ENCODE assay signal across 20 cellular contexts in genomic region chr14:52258783-52259182, GRCh38. TPM values are rescaled to one million over a fixed set of nuclear protein-coding genes. Genes with fewer than 3 reads are reported as not detected.
A peak's percentile ranks its signal among the peaks of the same experiment; 100 is the strongest.
DNase-seq lines count a peak whose midpoint lies in the region; ATAC-seq, FAIRE-seq and TF ChIP-seq lines count a peak whose summit lies in the region.
"Had no signal": no experiment of that assay in that cellular context is flagged by ENCODE, and none has a peak within 500 bp of the region (broad histone marks: within the 10 kb centered on the region; RNA-seq: fewer than 3 reads in every experiment).

No MANE protein-coding gene starts in this region.

- no peak for TF ChIP-seq POLR2A in GM12891 (IDR thresholded peaks at IDR 0.05; ENCODE audit: low read depth, low read length)

- no peak for TF ChIP-seq CTCF in GM10248 (IDR thresholded peaks at IDR 0.05; ENCODE audit: control extremely low read depth, extremely low read depth, low read depth, missing control alignments)

- ATAC-seq in natural killer cell treated with Interleukin-12 subunit alpha and Interleukin-12 subunit beta and Interleukin-15 and Interleukin-18, amount 100 ng/mL, for 72 hours, result no peak
- no peak for ATAC-seq in activated CD4-positive, CD25-positive, alpha-beta regulatory T cell treated with anti-CD3 and anti-CD28 coated beads, Interleukin-2, amount 50 U/mL, for 24 hours
- ATAC-seq: GM12878 had no signal

- no peak for FAIRE-seq in GM12891 (lab: Jason Lieb, UNC)
- FAIRE-seq: GM12878, GM19239, H1 had no signal

- CTCF ChIA-PET in GM10248 (lab: Yijun Ruan, JAX), result interaction anchor here (0.7 to 1.3 kb wide), 2 partner anchors 10 to 11 kb away, joined by 3 to 4 read pairs; no protein-coding TSS in a partner anchor

- H3K4me1 Mint-ChIP-seq in natural killer cell treated with Interleukin-12 subunit alpha and Interleukin-12 subunit beta and Interleukin-15 and Interleukin-18, amount 100 ng/mL, for 72 hours (ENCODE audit: low read depth in 2 of 2), result peaks cover 45 to 49% of the 10 kb centered on the region in 2 donors
- H3K4me1 Mint-ChIP-seq: CD14-positive monocyte had no signal

- peaks cover 7% of the 10 kb centered on the region for H3K9me3 Mint-ChIP-seq in natural killer cell treated with Interleukin-12 subunit alpha and Interleukin-12 subunit beta and Interleukin-15 and Interleukin-18, amount 100 ng/mL, for 72 hours

- POLR2A ChIA-PET in GM10248 (lab: Yijun Ruan, JAX), result no interaction called here

- H3K27ac Mint-ChIP-seq in natural killer cell treated with Interleukin-12 subunit alpha and Interleukin-12 subunit beta and Interleukin-15 and Interleukin-18, amount 100 ng/mL, for 72 hours, result peak overlapping the region; percentile 3 to 10
- H3K27ac Mint-ChIP-seq: CD14-positive monocyte; CD4-positive, alpha-beta memory T cell; H9 had no signal

- peaks cover 33% of the 10 kb centered on the region for H3K36me3 Mint-ChIP-seq in natural killer cell treated with Interleukin-12 subunit alpha and Interleukin-12 subunit beta and Interleukin-15 and Interleukin-18, amount 100 ng/mL, for 72 hours
- H3K36me3 Mint-ChIP-seq: CD14-positive monocyte; CD4-positive, alpha-beta memory T cell had no signal

- DNase-seq in GM12891 (ENCODE audit: insufficient read length, low spot score) (no peak), MV-4-11 (lab: John Stamatoyannopoulos, UW) (peak; percentile 26), NCI-H2029 (lab: John Stamatoyannopoulos, UW) (no peak), NCI-H446 (lab: John Stamatoyannopoulos, UW) (no peak), GM10248 (ENCODE audit: extremely low spot score) (no peak)
- DNase-seq in natural killer cell treated with Interleukin-12 subunit alpha and Interleukin-12 subunit beta and Interleukin-15 and Interleukin-18, amount 100 ng/mL, for 72 hours (ENCODE audit: low spot score), result no peak
- DNase-seq: 8988T; CD4-positive, alpha-beta memory T cell; DMS153; DMS79; GF-D8; H9 had no signal

- H3K27me3 Mint-ChIP-seq in natural killer cell treated with Interleukin-12 subunit alpha and Interleukin-12 subunit beta and Interleukin-15 and Interleukin-18, amount 100 ng/mL, for 72 hours, result no peaks in the 10 kb centered on the region

- peak overlapping the region; percentile 18 for H3K4me3 Mint-ChIP-seq in natural killer cell treated with Interleukin-12 subunit alpha and Interleukin-12 subunit beta and Interleukin-15 and Interleukin-18, amount 100 ng/mL, for 72 hours
- H3K4me3 Mint-ChIP-seq: H9 had no signal

TF ChIP-seq in GM12891, 5 proteins besides CTCF, POLR2A, EP300 and RAD21:
- no peak for TF ChIP-seq POU2F2 (IDR thresholded peaks at IDR 0.05; ENCODE audit: low read depth, low read length)
- no peak for TF ChIP-seq POLR2AphosphoS5 (IDR thresholded peaks at IDR 0.05; ENCODE audit: low read depth, low read length)
- TF ChIP-seq PAX5 (IDR thresholded peaks at IDR 0.05; ENCODE audit: insufficient read depth, low read length, severe bottlenecking), result no peak
- no peak for TF ChIP-seq TAF1 (IDR thresholded peaks at IDR 0.05; ENCODE audit: low read depth, low read length)
- TF ChIP-seq SPI1 (IDR thresholded peaks at IDR 0.05; ENCODE audit: low read depth, low read length), result peak; percentile 30; the same call in 1 of the 2 replicates
TF ChIP-seq in GM12891: peak in this region for 1.

RNA-seq across cellular contexts. Expression of gene PTGDR, which starts 8.7 kb away (rescaled TPM):
- polyA plus RNA-seq in GM12891 (2012; ENCODE audit: low read depth, missing spikeins), result not detected
- total RNA-seq in natural killer cell treated with Interleukin-12 subunit alpha and Interleukin-12 subunit beta and Interleukin-15 and Interleukin-18, amount 100 ng/mL, for 72 hours, result 1 to 10 TPM; 3.8 to 4.5 TPM
- total RNA-seq: A673, GM12878, H9, HT-29 had no signal
- polyA plus RNA-seq: AG04450, CD14-positive monocyte, GM12878 had no signal

RNA-seq across cellular contexts. Expression of gene PTGER2, which starts 55.3 kb away (rescaled TPM):
- not detected for polyA plus RNA-seq in GM12891 (2012; ENCODE audit: low read depth, missing spikeins)
- total RNA-seq in natural killer cell treated with Interleukin-12 subunit alpha and Interleukin-12 subunit beta and Interleukin-15 and Interleukin-18, amount 100 ng/mL, for 72 hours, result 10 to 100 TPM; 94.5 to 96.0 TPM
- total RNA-seq: A673, HT-29 had no signal
